In the genomic region with DNA sequence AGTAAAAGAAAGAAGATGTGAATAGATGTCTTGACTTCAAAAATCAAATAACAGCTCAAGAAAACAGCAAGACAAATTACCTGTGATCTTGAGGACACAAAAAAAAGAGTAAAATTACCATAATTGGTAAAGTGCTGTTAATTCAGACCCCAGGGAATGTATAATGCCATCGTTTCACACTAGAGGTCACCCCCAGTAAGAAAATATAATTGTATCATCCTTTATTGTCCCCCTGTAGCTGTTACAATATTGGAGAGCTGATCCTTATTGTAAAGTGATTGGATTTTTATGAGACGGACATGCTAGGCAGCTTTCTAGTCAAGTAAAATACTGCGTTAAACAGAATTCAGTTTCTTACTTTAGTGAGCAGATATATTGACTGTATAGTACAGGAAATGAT, we compare ENCODE assay signal across 27 cellular contexts.
DNase-seq lines count a peak whose midpoint lies in the region; ATAC-seq and TF ChIP-seq lines count a peak whose summit lies in the region.
"Had no signal": no experiment of that assay in that cellular context is flagged by ENCODE, and none has a peak within 500 bp of the region (broad histone marks: within the 10 kb centered on the region; RNA-seq: fewer than 3 reads in every experiment).

No MANE protein-coding gene starts in this region.

- no peaks in the 10 kb centered on the region for H3K4me1 ChIP-seq in HCT116 (ENCODE audit: control insufficient read depth in 1 of 2, insufficient read depth in 2 of 2, low read length in 2 of 2)
- H3K4me1 ChIP-seq in effector memory CD4-positive, alpha-beta T cell (ENCODE audit: control insufficient read depth, insufficient read depth, low read length, poor library complexity, severe bottlenecking): no peaks in the 10 kb centered on the region
- H3K4me1 ChIP-seq: gastrocnemius medialis, HAP-1, testis, vagina had no signal

- H3K4me3 ChIP-seq in AG10803 (ENCODE audit: low read length): no peak overlapping the region
- H3K4me3 ChIP-seq in HCT116 (replicated peaks in 1 of 2; ENCODE audit: low read depth in 1 of 2, low read length in 2 of 2): no peak overlapping the region
- no peak overlapping the region for H3K4me3 ChIP-seq in fibroblast of mammary gland (ENCODE audit: control insufficient read depth, low read depth, low read length)
- no peak overlapping the region for H3K4me3 ChIP-seq in effector memory CD4-positive, alpha-beta T cell (ENCODE audit: insufficient read depth, low read depth, low read length, poor library complexity, severe bottlenecking)
- H3K4me3 ChIP-seq: gastrocnemius medialis, HAP-1, testis, vagina had no signal

- H3K9me2 ChIP-seq in HCT116 (ENCODE audit: insufficient read depth): no peaks in the 10 kb centered on the region

- TF ChIP-seq CTCF in AG10803 (conservative IDR thresholded peaks at IDR 0.05; ENCODE audit: low read length) (peak; percentile 24; the same call in 1 of the 2 replicates), HCT116 (IDR thresholded peaks at IDR 0.05 in 2 of 3, conservative IDR thresholded peaks at IDR 0.05 in 1 of 3; ENCODE audit: borderline replicate concordance in 1 of 3, insufficient read depth in 1 of 3, low read depth in 2 of 3, low read length in 2 of 3) (peak in 1 of 3 experiments; percentile 20; a peak in 1 of 6 replicates), RWPE1 (conservative IDR thresholded peaks at IDR 0.05; ENCODE audit: low read depth) (peak; percentile 22), fibroblast of mammary gland (conservative IDR thresholded peaks at IDR 0.05; ENCODE audit: control insufficient read depth, insufficient read depth, low read depth, low read length) (peak; percentile 3)

- no peaks in the 10 kb centered on the region for H4K20me1 ChIP-seq in HCT116 (ENCODE audit: insufficient read depth)

- no peaks in the 10 kb centered on the region for H3K36me3 ChIP-seq in HCT116 (ENCODE audit: control insufficient read depth in 1 of 2, insufficient read depth in 2 of 2, low read length in 2 of 2)
- H3K36me3 ChIP-seq in effector memory CD4-positive, alpha-beta T cell (ENCODE audit: control insufficient read depth, insufficient read depth, low read length): no peaks in the 10 kb centered on the region
- H3K36me3 ChIP-seq: gastrocnemius medialis, HAP-1, vagina had no signal

- RAD21 ChIA-PET in HCT116 (lab: Charles Lee; ENCODE audit: low non-redundant PET in 1 of 2, low total read pairs in 2 of 2, uncharacterized antibody in 2 of 2, unreplicated experiment in 2 of 2): no interaction called here

- no peaks in the 10 kb centered on the region for H3K79me2 ChIP-seq in HCT116 (ENCODE audit: insufficient read depth, low read length)

- BruUV-seq in HCT116 (replicated peaks; lab: Mats Ljungman, UMichigan): no TSS peak

- no peak for TF ChIP-seq POLR2A in HCT116 (IDR thresholded peaks at IDR 0.05; ENCODE audit: borderline replicate concordance, extremely low read depth, insufficient read depth, insufficient read length)

- no peak overlapping the region for H3K9ac ChIP-seq in HCT116 (ENCODE audit: low read length)

- peak; percentile 51 for TF ChIP-seq RAD21 in HCT116 (IDR thresholded peaks at IDR 0.05; ENCODE audit: low read depth)

- H2AFZ ChIP-seq in HCT116 (ENCODE audit: low read depth, low read length, poor library complexity, severe bottlenecking): no peak overlapping the region

- H3K27ac ChIP-seq in HCT116 (ENCODE audit: low read depth, low read length) (no peak overlapping the region), RWPE1 (no peak overlapping the region)
- no peak overlapping the region for H3K27ac ChIP-seq in effector memory CD4-positive, alpha-beta T cell (ENCODE audit: insufficient read depth, low read length, poor library complexity, severe bottlenecking)
- H3K27ac ChIP-seq: gastrocnemius medialis, testis, vagina had no signal

- CTCF ChIA-PET in HCT116 (lab: Charles Lee): interaction anchor here (1.0 kb wide), 1 partner anchor 210 kb away, joined by 3 read pairs; no protein-coding TSS in a partner anchor
- CTCF ChIA-PET in RWPE1 (lab: Yijun Ruan, JAX): interaction anchor here (0.5 to 0.7 kb wide), 2 partner anchors 136 to 413 kb away, joined by 3 to 7 read pairs; no protein-coding TSS in a partner anchor

- DNase-seq in AG10803 (ENCODE audit: low read depth) (no peak), HCT116 (ENCODE audit: low read depth, low spot score) (no peak), RWPE1 (ENCODE audit: low spot score) (peak; percentile 49), fibroblast of mammary gland (ENCODE audit: low read depth) (peak; percentile 6), anterior cingulate cortex (lab: John Stamatoyannopoulos, UW) (no peak), DMS 273 (lab: John Stamatoyannopoulos, UW; ENCODE audit: unreplicated experiment) (no peak)
- DNase-seq in activated CD8-positive, alpha-beta memory T cell treated with anti-CD3 and anti-CD28 coated beads for 24 hours: no peak
- DNase-seq in effector memory CD4-positive, alpha-beta T cell: no peak
- DNase-seq: activated CD4-positive, alpha-beta T cell treated with anti-CD3 and anti-CD28 coated beads, Interleukin-2, amount 50 U/mL, for 48 hours; activated CD4-positive, CD25-positive, alpha-beta regulatory T cell; activated gamma-delta T cell treated with Interleukin-2 at 50 U/mL for 16 hours; CD4-positive, CD25-positive, alpha-beta regulatory T cell; cortex of kidney; DMS 273 treated with DMSO at 0.1 percent for 48 hours; gastrocnemius medialis; GDM1; islet precursor cell; Karpas-422; mammary epithelial cell; NCI-H2107; NCI-H510A; small intestine; stimulated activated CD4-positive, alpha-beta T cell treated with anti-CD3 and anti-CD28 coated beads, Interleukin-2, amount 100 ng/mL, for 24 hours; testis had no signal

- H3K9me3 ChIP-seq in HCT116 (ENCODE audit: control insufficient read depth in 1 of 2, insufficient read depth in 1 of 2, low read depth in 1 of 2, low read length in 2 of 2): no peaks in the 10 kb centered on the region; a peak in 1 of 4 replicates
- H3K9me3 ChIP-seq in effector memory CD4-positive, alpha-beta T cell (ENCODE audit: control insufficient read depth, low read length): no peaks in the 10 kb centered on the region
- H3K9me3 ChIP-seq: gastrocnemius medialis, HAP-1, testis, vagina had no signal

- POLR2A ChIA-PET in HCT116 (lab: Charles Lee) (no interaction called here), RWPE1 (lab: Yijun Ruan, JAX; ENCODE audit: low non-redundant PET) (no interaction called here)

- no peaks in the 10 kb centered on the region for H3K27me3 ChIP-seq in HCT116 (ENCODE audit: insufficient read depth, low read length)
- H3K27me3 ChIP-seq in effector memory CD4-positive, alpha-beta T cell (replicated peaks; ENCODE audit: control insufficient read depth, insufficient read depth, low read length, poor library complexity, severe bottlenecking): no peaks in the 10 kb centered on the region
- H3K27me3 ChIP-seq: gastrocnemius medialis, testis, vagina had no signal

- peak; percentile 44; the same call in 1 of the 2 replicates for ATAC-seq in HCT116
- ATAC-seq: gastrocnemius medialis; stimulated activated memory B cell treated with anti-CD40 and anti-IgM and Interleukin-4, amounts not matched to agents 10 μg/mL and 1 μg/mL and 100 μg/mL, for 72 hours had no signal

- intact Hi-C loops in HCT116 (cut with micrococcal nuclease): no loop called here

- no peak overlapping the region for H3K4me2 ChIP-seq in HCT116 (ENCODE audit: low read length)

TF ChIP-seq in HCT116, 20 proteins besides CTCF, POLR2A, EP300 and RAD21:
- TF ChIP-seq POLR2AphosphoS5 (IDR thresholded peaks at IDR 0.05; ENCODE audit: low read depth, low read length) (no peak), EZH2phosphoT487 (IDR thresholded peaks at IDR 0.05; ENCODE audit: borderline replicate concordance) (no peak), EGR1 (IDR thresholded peaks at IDR 0.05; ENCODE audit: low read depth) (no peak), TCF7L2 (IDR thresholded peaks at IDR 0.05; ENCODE audit: borderline replicate concordance, extremely low read depth, insufficient read depth, insufficient read length) (no peak), CEBPB (IDR thresholded peaks at IDR 0.05; ENCODE audit: low read depth) (no peak), YY1 (IDR thresholded peaks at IDR 0.05; ENCODE audit: extremely low read depth, insufficient replicate concordance, low read depth, low read length) (no peak), CBX3 (IDR thresholded peaks at IDR 0.05; ENCODE audit: low read depth) (no peak), EZH2 (IDR thresholded peaks at IDR 0.05) (no peak), FOSL1 (IDR thresholded peaks at IDR 0.05; ENCODE audit: low read depth) (no peak), ZBTB33 (IDR thresholded peaks at IDR 0.05; ENCODE audit: extremely low read depth, insufficient replicate concordance, low read length) (no peak), SP1 (IDR thresholded peaks at IDR 0.05; ENCODE audit: low read depth) (no peak), SRF (IDR thresholded peaks at IDR 0.05; ENCODE audit: low read depth) (no peak), JUND (IDR thresholded peaks at IDR 0.05) (no peak), ZNF274 (IDR thresholded peaks at IDR 0.05; ENCODE audit: low read depth, low read length) (no peak), ELF1 (IDR thresholded peaks at IDR 0.05; ENCODE audit: borderline replicate concordance, low read depth) (no peak), ZFX (IDR thresholded peaks at IDR 0.05) (no peak)
- TF ChIP-seq, protein P1, sequence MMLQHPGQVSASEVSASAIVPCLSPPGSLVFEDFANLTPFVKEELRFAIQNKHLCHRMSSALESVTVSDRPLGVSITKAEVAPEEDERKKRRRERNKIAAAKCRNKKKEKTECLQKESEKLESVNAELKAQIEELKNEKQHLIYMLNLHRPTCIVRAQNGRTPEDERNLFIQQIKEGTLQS (IDR thresholded peaks at IDR 0.05): no peak

Comparison
In these comparisons a context has a peak if more than half of its experiments do, and no peak if none do; other contexts are left out.
1. DNase-seq: peak in RWPE1 (single experiment) and fibroblast of mammary gland (single experiment); none in AG10803 (single experiment), HCT116 (single experiment), anterior cingulate cortex (0 of 58), activated CD8-positive, alpha-beta memory T cell treated with anti-CD3 and anti-CD28 coated beads for 24 hours (single experiment), DMS 273 (single experiment) and effector memory CD4-positive, alpha-beta T cell (0 of 3).